In the genomic region with DNA sequence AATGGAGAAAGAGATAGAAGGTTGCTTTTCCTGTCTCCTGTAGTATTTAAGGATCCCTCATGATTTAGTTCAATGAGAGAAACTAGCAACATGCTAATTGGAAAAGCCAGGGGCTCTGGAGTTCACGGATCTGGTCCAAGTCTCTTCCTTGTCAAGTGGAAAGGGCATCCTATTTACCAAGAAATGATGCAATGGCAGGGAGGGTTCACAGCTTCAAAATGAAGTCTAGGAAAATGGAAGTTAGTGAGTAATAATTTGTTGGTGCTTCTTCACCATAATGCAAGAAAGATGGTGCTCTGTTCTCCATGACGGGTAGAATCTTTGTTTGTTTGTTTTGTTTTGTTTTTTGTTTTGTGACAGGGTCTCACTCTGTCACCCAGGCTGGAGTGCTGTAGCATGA, we compare ENCODE assay signal across 25 cellular contexts.
"Had no signal": no experiment of that assay in that cellular context is flagged by ENCODE, and none has a peak within 500 bp of the region (broad histone marks: within the 10 kb centered on the region; RNA-seq: fewer than 3 reads in every experiment).

No MANE protein-coding gene starts in this region.

- H3K27ac Mint-ChIP-seq: activated CD8-positive, alpha-beta memory T cell treated with anti-CD3 and anti-CD28 coated beads, Interleukin-2, amount 10 ng/mL, durations not matched to agents 7 days and 5 days; activated CD8-positive, alpha-beta T cell treated with anti-CD3 and anti-CD28 coated beads, Interleukin-2, amount 10 ng/mL, durations not matched to agents 7 days and 5 days; activated naive CD4-positive, alpha-beta T cell treated with anti-CD3 and anti-CD28 coated beads, Interleukin-2, amount 50 U/mL, for 72 hours; activated T-helper 2 cell treated with anti-CD3 and anti-CD28 coated beads, Interferon-gamma antibody, Interleukin-2, Interleukin-4, amounts not matched to agents 10 μg/mL and 5 μg/mL and 100 μg/mL, durations not matched to agents 14 hours and 24 hours and 36 hours; endodermal cell; nephron progenitor cell; progenitor cell of endocrine pancreas; stimulated activated naive B cell treated with anti-CD40 and anti-IgM and Interleukin-4, amounts not matched to agents 10 μg/mL and 1 μg/mL and 100 μg/mL, for 72 hours; T-helper 1 cell treated with Interleukin-12 subunit alpha and Interleukin-12 subunit beta and Interleukin-4 antibody, amounts not matched to agents 30 μg/mL and 1 μg/mL, for 36 hours had no signal

- H3K4me1 Mint-ChIP-seq: activated CD8-positive, alpha-beta memory T cell treated with anti-CD3 and anti-CD28 coated beads, Interleukin-2, amount 10 ng/mL, durations not matched to agents 7 days and 5 days had no signal

- DNase-seq: activated CD4-positive, alpha-beta T cell treated with anti-CD3 and anti-CD28 coated beads for 48 hours; activated CD8-positive, alpha-beta memory T cell treated with anti-CD3 and anti-CD28 coated beads, Interleukin-2, amount 10 ng/mL, durations not matched to agents 7 days and 5 days; activated CD8-positive, alpha-beta T cell treated with anti-CD3 and anti-CD28 coated beads, Interleukin-2, amount 10 ng/mL, durations not matched to agents 7 days and 5 days; activated naive CD4-positive, alpha-beta T cell; activated T-cell treated with anti-CD3 and anti-CD28 coated beads, Interleukin-2, amount 50 U/mL, for 48 hours; endodermal cell; foreskin fibroblast; mammary epithelial cell; nephron progenitor cell; ovary; retina; stimulated activated CD4-positive, alpha-beta T cell treated with anti-CD3 and anti-CD28 coated beads, Interleukin-1b, Interleukin-23, amount 100 ng/mL, for 48 hours; stimulated activated CD4-positive, alpha-beta T cell treated with anti-CD3 and anti-CD28 coated beads, Interleukin-4, amount 100 ng/mL, for 4 hours; stimulated activated CD8-positive, alpha-beta memory T cell treated with anti-CD3 and anti-CD28 coated beads, Interleukin-4, amount 100 ng/mL, for 48 hours; stimulated activated naive B cell treated with anti-CD40 and anti-IgM and Interleukin-4, amounts not matched to agents 10 μg/mL and 1 μg/mL and 100 μg/mL, for 72 hours; stomach; T-helper 9 cell; trophoblast cell; WERI-Rb-1 had no signal

- ATAC-seq: activated CD4-positive, CD25-positive, alpha-beta regulatory T cell treated with anti-CD3 and anti-CD28 coated beads, Interleukin-2, amount 50 U/mL, for 24 hours; activated CD8-positive, alpha-beta memory T cell treated with anti-CD3 and anti-CD28 coated beads, Interleukin-2, amount 10 ng/mL, durations not matched to agents 7 days and 5 days; activated CD8-positive, alpha-beta T cell treated with anti-CD3 and anti-CD28 coated beads, Interleukin-2, amount 10 ng/mL, durations not matched to agents 7 days and 5 days; activated naive CD4-positive, alpha-beta T cell treated with anti-CD3 and anti-CD28 coated beads, Interleukin-2, amount 50 U/mL, for 72 hours; stimulated activated naive B cell treated with anti-CD40 and anti-IgM and Interleukin-4, amounts not matched to agents 10 μg/mL and 1 μg/mL and 100 μg/mL, for 72 hours had no signal

- H3K27me3 Mint-ChIP-seq: stimulated activated naive B cell treated with anti-CD40 and anti-IgM and Interleukin-4, amounts not matched to agents 10 μg/mL and 1 μg/mL and 100 μg/mL, for 72 hours had no signal

- H3K36me3 Mint-ChIP-seq: activated CD8-positive, alpha-beta memory T cell treated with anti-CD3 and anti-CD28 coated beads, Interleukin-2, amount 10 ng/mL, durations not matched to agents 7 days and 5 days; activated naive CD4-positive, alpha-beta T cell treated with anti-CD3 and anti-CD28 coated beads, Interleukin-2, amount 50 U/mL, for 72 hours; stimulated activated naive B cell treated with anti-CD40 and anti-IgM and Interleukin-4, amounts not matched to agents 10 μg/mL and 1 μg/mL and 100 μg/mL, for 72 hours had no signal

- H3K27ac ChIP-seq: cardiac muscle cell, ovary had no signal

- H3K9me3 Mint-ChIP-seq: activated naive CD4-positive, alpha-beta T cell treated with anti-CD3 and anti-CD28 coated beads, Interleukin-2, amount 50 U/mL, for 72 hours; activated T-helper 2 cell treated with anti-CD3 and anti-CD28 coated beads, Interferon-gamma antibody, Interleukin-2, Interleukin-4, amounts not matched to agents 10 μg/mL and 5 μg/mL and 100 μg/mL, durations not matched to agents 14 hours and 24 hours and 36 hours; endodermal cell; nephron progenitor cell; T-helper 1 cell treated with Interleukin-12 subunit alpha and Interleukin-12 subunit beta and Interleukin-4 antibody, amounts not matched to agents 30 μg/mL and 1 μg/mL, for 36 hours had no signal

- H3K4me3 Mint-ChIP-seq: activated CD8-positive, alpha-beta memory T cell treated with anti-CD3 and anti-CD28 coated beads, Interleukin-2, amount 10 ng/mL, durations not matched to agents 7 days and 5 days; activated CD8-positive, alpha-beta T cell treated with anti-CD3 and anti-CD28 coated beads, Interleukin-2, amount 10 ng/mL, durations not matched to agents 7 days and 5 days; endodermal cell; nephron progenitor cell; stimulated activated naive B cell treated with anti-CD40 and anti-IgM and Interleukin-4, amounts not matched to agents 10 μg/mL and 1 μg/mL and 100 μg/mL, for 72 hours; T-helper 1 cell treated with Interleukin-12 subunit alpha and Interleukin-12 subunit beta and Interleukin-4 antibody, amounts not matched to agents 30 μg/mL and 1 μg/mL, for 36 hours had no signal
